ENCODE assay signal across 10 cellular contexts in genomic region chr2:202494300-202494699, GRCh38.
DNase-seq lines count a peak whose midpoint lies in the region; FAIRE-seq and TF ChIP-seq lines count a peak whose summit lies in the region.
"Had no signal": no experiment of that assay in that cellular context is flagged by ENCODE, and none has a peak within 500 bp of the region (broad histone marks: within the 10 kb centered on the region; RNA-seq: fewer than 3 reads in every experiment).

No MANE protein-coding gene starts in this region.

- H3K27me3 ChIP-seq in bronchial epithelial cell (ENCODE audit: control insufficient read depth, insufficient read depth, low read length), result no peaks in the 10 kb centered on the region

- DNase-seq in AG08396 (ENCODE audit: low spot score) (peak; percentile 86), LHCN-M2 (ENCODE audit: low read depth) (peak; percentile 20), bronchial epithelial cell (ENCODE audit: low read depth) (peak; percentile 37), lung microvascular endothelial cell (ENCODE audit: low read depth in 2 of 2) (peak; percentile 84 to 94), GM19239 (ENCODE audit: insufficient read length, low spot score) (no peak), Calu3 (no peak)
- DNase-seq in activated CD4-positive, CD25-positive, alpha-beta regulatory T cell (lab: John Stamatoyannopoulos, UW), result no peak
- DNase-seq in activated CD4-positive, alpha-beta T cell treated with anti-CD3 and anti-CD28 coated beads for 4 hours, result no peak
- DNase-seq: activated gamma-delta T cell treated with Interleukin-2 at 50 U/mL for 16 hours, kidney glomerular epithelial cell had no signal

- no TSS peak for BruUV-seq in Calu3 (replicated peaks; lab: Mats Ljungman, UMichigan)

- intact Hi-C loops in Calu3 (cut with micrococcal nuclease; ENCODE audit: unreplicated experiment), result no loop called here

- no peaks in the 10 kb centered on the region for H3K9me3 Mint-ChIP-seq in Calu3 (ENCODE audit: low read depth, unreplicated experiment)

- no peak overlapping the region for H3K4me3 ChIP-seq in bronchial epithelial cell (ENCODE audit: low read depth, low read length)

- FAIRE-seq in bronchial epithelial cell (lab: Jason Lieb, UNC), result no peak
- FAIRE-seq in GM19239 (lab: Jason Lieb, UNC), result no peak

- H3K4me3 Mint-ChIP-seq in Calu3 (ENCODE audit: low read depth, unreplicated experiment), result no peak overlapping the region

- peaks cover under 1% of the 10 kb centered on the region for H3K36me3 Mint-ChIP-seq in Calu3 (ENCODE audit: insufficient read depth, unreplicated experiment)

- CTCF ChIA-PET in Calu3 (lab: Charles Lee), result no interaction called here

- H3K36me3 ChIP-seq in bronchial epithelial cell (ENCODE audit: control insufficient read depth, insufficient read depth, low read length), result no peaks in the 10 kb centered on the region

- H3K4me1 Mint-ChIP-seq in Calu3 (ENCODE audit: low read depth, unreplicated experiment), result peaks cover 8% of the 10 kb centered on the region

- no peak overlapping the region for H3K27ac Mint-ChIP-seq in Calu3 (ENCODE audit: unreplicated experiment)

- TF ChIP-seq CTCF in bronchial epithelial cell (IDR thresholded peaks at IDR 0.05; ENCODE audit: insufficient read depth, low read length, severe bottlenecking) (no peak), Calu3 (IDR thresholded peaks at IDR 0.05; ENCODE audit: unreplicated experiment) (no peak)

- no peaks in the 10 kb centered on the region for H3K27me3 Mint-ChIP-seq in Calu3 (ENCODE audit: unreplicated experiment)

Comparison
In these comparisons a context has a peak if more than half of its experiments do, and no peak if none do; other contexts are left out.
1. DNase-seq: peak in AG08396 (single experiment), LHCN-M2 (single experiment), bronchial epithelial cell (single experiment) and lung microvascular endothelial cell (2 of 2); none in GM19239 (single experiment), activated CD4-positive, CD25-positive, alpha-beta regulatory T cell (0 of 4), Calu3 (single experiment) and activated CD4-positive, alpha-beta T cell treated with anti-CD3 and anti-CD28 coated beads for 4 hours (0 of 2).